ENCODE assay signal across 14 cellular contexts in the genomic region with DNA sequence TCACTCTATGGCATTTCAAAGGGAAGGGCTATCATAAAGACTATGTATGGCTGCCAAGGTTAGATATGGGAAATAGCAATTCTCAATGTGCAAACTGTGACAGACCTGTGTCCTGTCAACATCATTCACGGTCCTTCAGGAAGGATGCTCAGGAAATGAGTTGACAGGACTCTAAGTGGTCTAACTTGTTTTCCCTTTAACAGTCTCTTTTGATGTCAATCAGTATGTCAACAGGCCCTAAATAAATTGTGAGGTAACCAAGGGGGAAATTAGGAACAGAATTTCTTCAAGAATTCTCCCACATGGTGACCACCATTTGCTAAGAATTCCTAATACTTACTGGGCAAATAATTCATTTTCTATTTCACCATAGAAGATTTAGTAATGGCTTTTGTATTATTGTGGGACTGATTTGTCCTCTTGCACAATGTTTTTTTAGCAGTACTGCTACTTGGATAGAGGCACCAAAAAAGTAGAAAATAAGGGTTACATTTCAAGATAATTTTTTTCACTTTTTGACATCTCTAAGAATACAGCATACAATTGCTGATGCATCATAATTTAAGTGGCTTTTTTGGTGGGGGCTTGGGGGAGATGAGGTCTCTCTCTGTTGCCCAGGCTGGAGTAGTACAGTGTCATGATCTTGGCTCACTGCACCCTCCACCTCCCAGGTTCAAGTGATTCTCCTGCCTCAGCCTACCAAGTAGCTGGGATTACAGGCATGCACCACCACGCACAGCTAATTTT.
DNase-seq lines count a peak whose midpoint lies in the region; ATAC-seq lines count a peak whose summit lies in the region.
"Had no signal": no experiment of that assay in that cellular context is flagged by ENCODE, and none has a peak within 500 bp of the region (broad histone marks: within the 10 kb centered on the region; RNA-seq: fewer than 3 reads in every experiment).

No MANE protein-coding gene starts in this region.

- H2BK15ac ChIP-seq in mesendoderm (replicated peaks; ENCODE audit: low read depth): no peak overlapping the region

- H3K56ac ChIP-seq in mesendoderm (ENCODE audit: low read length): no peak overlapping the region

- no peak overlapping the region for H4K5ac ChIP-seq in mesendoderm (ENCODE audit: low read length)

- no peak overlapping the region for H2AK5ac ChIP-seq in mesendoderm (ENCODE audit: low read length)

- no peak overlapping the region for H2BK5ac ChIP-seq in mesendoderm (ENCODE audit: low read length)

- H3K4ac ChIP-seq in mesendoderm (ENCODE audit: low read depth, low read length): no peak overlapping the region

- no peaks in the 10 kb centered on the region for H3K79me2 ChIP-seq in mesendoderm (ENCODE audit: control insufficient read depth, insufficient read depth, low read length)

- no peak overlapping the region for H3K4me2 ChIP-seq in mesendoderm (ENCODE audit: low read length)

- no peaks in the 10 kb centered on the region for H3K4me1 ChIP-seq in mesendoderm (ENCODE audit: control insufficient read depth, low read depth, low read length)

- no peaks in the 10 kb centered on the region for H3K9me3 ChIP-seq in SK-N-MC (ENCODE audit: low read depth, low read length)
- H3K9me3 ChIP-seq: BE2C, transverse colon had no signal

- no peak overlapping the region for H3K18ac ChIP-seq in mesendoderm (ENCODE audit: low read length)

- no peak overlapping the region for H2BK120ac ChIP-seq in mesendoderm (ENCODE audit: low read depth, low read length)

- no peaks in the 10 kb centered on the region for H3K36me3 ChIP-seq in SK-N-MC (ENCODE audit: insufficient read depth, low read length)
- H3K36me3 ChIP-seq in mesendoderm (ENCODE audit: control insufficient read depth, insufficient read depth, low read length): no peaks in the 10 kb centered on the region
- H3K36me3 ChIP-seq: BE2C, transverse colon had no signal

- H3K27me3 ChIP-seq in mesendoderm (ENCODE audit: insufficient read depth, low read length, poor library complexity): no peaks in the 10 kb centered on the region
- H3K27me3 ChIP-seq: BE2C, transverse colon had no signal

- no peaks in the 10 kb centered on the region for H3K79me1 ChIP-seq in mesendoderm (ENCODE audit: low read length)

- no peak overlapping the region for H3K9ac ChIP-seq in SK-N-MC (ENCODE audit: insufficient read length)
- no peak overlapping the region for H3K9ac ChIP-seq in mesendoderm (ENCODE audit: low read length)

- ATAC-seq in HG02763 (IDR thresholded peaks at IDR 0.05; ENCODE audit: unreplicated experiment): no peak

- no peak overlapping the region for H3K23ac ChIP-seq in mesendoderm (ENCODE audit: low read length)

- DNase-seq in DMS53 (lab: John Stamatoyannopoulos, UW) (peak; percentile 96), NCI-H1417 (lab: John Stamatoyannopoulos, UW) (peak in 2 of 3 experiments; percentile 54 to 89), SK-N-MC (ENCODE audit: low read depth, low spot score) (no peak), mesendoderm (peak; percentile 58), MV-4-11 (lab: John Stamatoyannopoulos, UW) (no peak)
- DNase-seq in stimulated activated CD8-positive, alpha-beta memory T cell treated with anti-CD3 and anti-CD28 coated beads, Interleukin-4, amount 100 ng/mL, for 48 hours: no peak
- no peak for DNase-seq in activated CD4-positive, alpha-beta T cell treated with anti-CD3 and anti-CD28 coated beads for 4 hours
- DNase-seq: amniotic stem cell, BE2C, Calu3, NCI-H446 treated with DMSO at 0.1 percent for 48 hours, small intestine, transverse colon had no signal

- H3K27ac ChIP-seq in SK-N-MC: peak overlapping the region; percentile 42; the same call in 1 of the 2 replicates
- H3K27ac ChIP-seq in mesendoderm (ENCODE audit: low read depth, low read length): no peak overlapping the region
- H3K27ac ChIP-seq: transverse colon had no signal

- H4K8ac ChIP-seq in mesendoderm (ENCODE audit: low read depth, low read length): no peak overlapping the region

- WGBS in mesendoderm (ENCODE audit: extremely low coverage, insufficient coverage, low lambda C conversion rate): no CpG with 5 or more reads among the region's 2 CpGs

- H3K4me3 ChIP-seq in SK-N-MC (no peak overlapping the region), mesendoderm (ENCODE audit: low read length) (no peak overlapping the region)
- H3K4me3 ChIP-seq: transverse colon had no signal

Comparison
In these comparisons a context has a peak if more than half of its experiments do, and no peak if none do; other contexts are left out.
1. DNase-seq: peak in DMS53 (single experiment), NCI-H1417 (2 of 3) and mesendoderm (single experiment); none in SK-N-MC (single experiment), stimulated activated CD8-positive, alpha-beta memory T cell treated with anti-CD3 and anti-CD28 coated beads, Interleukin-4, amount 100 ng/mL, for 48 hours (single experiment), MV-4-11 (single experiment) and activated CD4-positive, alpha-beta T cell treated with anti-CD3 and anti-CD28 coated beads for 4 hours (0 of 2).